Comparison of ENCODE assay signal across 17 cellular contexts in genomic region chr13:40943073-40943472, GRCh38.
DNase-seq lines count a peak whose midpoint lies in the region; ATAC-seq and TF ChIP-seq lines count a peak whose summit lies in the region.
"Had no signal": no experiment of that assay in that cellular context is flagged by ENCODE, and none has a peak within 500 bp of the region (broad histone marks: within the 10 kb centered on the region; RNA-seq: fewer than 3 reads in every experiment).

No MANE protein-coding gene starts in this region.

- H3K9me3 Mint-ChIP-seq in activated naive CD4-positive, alpha-beta T cell treated with anti-CD3 and anti-CD28 coated beads, Interleukin-2, amount 50 U/mL, for 24 hours, result no peaks in the 10 kb centered on the region
- H3K9me3 Mint-ChIP-seq in activated naive CD4-positive, alpha-beta T cell treated with anti-CD3 and anti-CD28 coated beads, Interleukin-2, amount 10 ng/mL, durations not matched to agents 7 days and 5 days, result no peaks in the 10 kb centered on the region

- ATAC-seq in HG03095 (IDR thresholded peaks at IDR 0.05; ENCODE audit: unreplicated experiment), result no peak
- ATAC-seq: HepG2 had no signal

- peaks cover 80% of the 10 kb centered on the region for H3F3A ChIP-seq in SU-DHL-6 (ENCODE audit: insufficient read depth)

- H3K27me3 Mint-ChIP-seq in activated naive CD4-positive, alpha-beta T cell treated with anti-CD3 and anti-CD28 coated beads, Interleukin-2, amount 50 U/mL, for 24 hours, result no peaks in the 10 kb centered on the region
- H3K27me3 Mint-ChIP-seq in activated naive CD4-positive, alpha-beta T cell treated with anti-CD3 and anti-CD28 coated beads, Interleukin-2, amount 10 ng/mL, durations not matched to agents 7 days and 5 days, result no peaks in the 10 kb centered on the region

- H3K4me1 Mint-ChIP-seq in activated naive CD4-positive, alpha-beta T cell treated with anti-CD3 and anti-CD28 coated beads, Interleukin-2, amount 50 U/mL, for 24 hours, result peaks cover 54% of the 10 kb centered on the region
- peaks cover 7% of the 10 kb centered on the region for H3K4me1 Mint-ChIP-seq in activated naive CD4-positive, alpha-beta T cell treated with anti-CD3 and anti-CD28 coated beads, Interleukin-2, amount 10 ng/mL, durations not matched to agents 7 days and 5 days

- H3K4me3 Mint-ChIP-seq in activated naive CD4-positive, alpha-beta T cell treated with anti-CD3 and anti-CD28 coated beads, Interleukin-2, amount 50 U/mL, for 24 hours, result no peak overlapping the region
- no peak overlapping the region for H3K4me3 Mint-ChIP-seq in activated naive CD4-positive, alpha-beta T cell treated with anti-CD3 and anti-CD28 coated beads, Interleukin-2, amount 10 ng/mL, durations not matched to agents 7 days and 5 days

- H3K79me2 ChIP-seq in SU-DHL-6 (ENCODE audit: insufficient read depth, low read length), result peaks cover 100% of the 10 kb centered on the region

- TF ChIP-seq POLR2A in spleen (IDR thresholded peaks at IDR 0.05), result no peak

- H3K4me2 ChIP-seq in SU-DHL-6 (ENCODE audit: low read depth, low read length, poor library complexity, severe bottlenecking), result no peak overlapping the region
- H3K4me2 ChIP-seq: KMS-11, PC-9 had no signal

- peaks cover 23% of the 10 kb centered on the region for H3K36me3 Mint-ChIP-seq in activated naive CD4-positive, alpha-beta T cell treated with anti-CD3 and anti-CD28 coated beads, Interleukin-2, amount 50 U/mL, for 24 hours
- H3K36me3 Mint-ChIP-seq in activated naive CD4-positive, alpha-beta T cell treated with anti-CD3 and anti-CD28 coated beads, Interleukin-2, amount 10 ng/mL, durations not matched to agents 7 days and 5 days, result peaks cover 68% of the 10 kb centered on the region

- no peak for TF ChIP-seq CTCF in SU-DHL-6 (IDR thresholded peaks at IDR 0.05; ENCODE audit: insufficient read depth, low read length, poor library complexity, severe bottlenecking)
- no peak for TF ChIP-seq CTCF in fibroblast of the aortic adventitia (IDR thresholded peaks at IDR 0.05; ENCODE audit: insufficient read depth, low read length)
- TF ChIP-seq CTCF in spleen (IDR thresholded peaks at IDR 0.05 in 8 of 11, conservative IDR thresholded peaks at IDR 0.05 in 3 of 11), result no peak
- TF ChIP-seq CTCF in right atrium auricular region (IDR thresholded peaks at IDR 0.05), result no peak

- H3K27me3 ChIP-seq in SU-DHL-6 (ENCODE audit: low read length) (no peaks in the 10 kb centered on the region), spleen (replicated peaks in 1 of 7) (no peaks in the 10 kb centered on the region), right atrium auricular region (no peaks in the 10 kb centered on the region)
- H3K27me3 ChIP-seq: MG63 had no signal

- H3K9me3 ChIP-seq in SU-DHL-6 (ENCODE audit: insufficient read depth, low read length) (no peaks in the 10 kb centered on the region), spleen (no peaks in the 10 kb centered on the region), right atrium auricular region (no peaks in the 10 kb centered on the region)
- H3K9me3 ChIP-seq: MG63 had no signal

- H3K4me1 ChIP-seq in spleen (peaks cover 2 to 59% (median 9%) of the 10 kb centered on the region in 6 donors), right atrium auricular region (peaks cover 0 to 8% of the 10 kb centered on the region in 2 donors)

- H3K27ac ChIP-seq in SU-DHL-6 (ENCODE audit: low read depth, low read length) (peak overlapping the region; percentile 6; the same call in 1 of the 2 replicates), spleen (peak overlapping the region in 5 of 8 donors; percentile 3 to 40 (median 25)), right atrium auricular region (no peak overlapping the region)
- H3K27ac ChIP-seq: KMS-11, PC-9 had no signal

- DNase-seq in activated naive CD4-positive, alpha-beta T cell treated with anti-CD3 and anti-CD28 coated beads, Interleukin-2, amount 10 ng/mL, durations not matched to agents 7 days and 5 days, result no peak
- DNase-seq in fibroblast of the aortic adventitia (ENCODE audit: low read depth), result peak; percentile 9
- no peak for DNase-seq in spleen
- no peak for DNase-seq in right atrium auricular region (ENCODE audit: low spot score)
- no peak for DNase-seq in DMS79 (lab: John Stamatoyannopoulos, UW)
- DNase-seq: GOT3, MG63, NCI-H1092 treated with DMSO at 0.1 percent for 48 hours, NCI-H1694 treated with DMSO at 0.1 percent for 48 hours, NCI-H345, NCI-H69, PC-9 had no signal

- CTCF ChIA-PET in activated naive CD4-positive, alpha-beta T cell treated with anti-CD3 and anti-CD28 coated beads, Interleukin-2, amount 10 ng/mL, durations not matched to agents 7 days and 5 days (lab: Charles Lee), result no interaction called here

- intact Hi-C loops in spleen (cut with DNase I; ENCODE audit: low total_unique reads), result no loop called here

- no peaks in the 10 kb centered on the region for H3K9me2 ChIP-seq in SU-DHL-6 (replicated peaks; ENCODE audit: insufficient read depth, low read length)

- no peak overlapping the region for H2AFZ ChIP-seq in SU-DHL-6 (ENCODE audit: low read depth, low read length, severe bottlenecking)
- H2AFZ ChIP-seq: PC-9 had no signal

- H3K9ac ChIP-seq in SU-DHL-6 (ENCODE audit: low read length), result no peak overlapping the region
- H3K9ac ChIP-seq: KMS-11 had no signal

- H3K36me3 ChIP-seq in SU-DHL-6 (ENCODE audit: low read length), result peaks cover 95% of the 10 kb centered on the region
- peaks cover 5 to 100% (median 75%) of the 10 kb centered on the region in 6 donors for H3K36me3 ChIP-seq in spleen
- H3K36me3 ChIP-seq in right atrium auricular region, result peaks cover 76% of the 10 kb centered on the region

- H4K20me1 ChIP-seq in SU-DHL-6 (ENCODE audit: low read depth, low read length), result peaks cover 42% of the 10 kb centered on the region

- peak overlapping the region; percentile 62 for H3K27ac Mint-ChIP-seq in activated naive CD4-positive, alpha-beta T cell treated with anti-CD3 and anti-CD28 coated beads, Interleukin-2, amount 50 U/mL, for 24 hours
- H3K27ac Mint-ChIP-seq in activated naive CD4-positive, alpha-beta T cell treated with anti-CD3 and anti-CD28 coated beads, Interleukin-2, amount 10 ng/mL, durations not matched to agents 7 days and 5 days, result no peak overlapping the region

- H3K4me3 ChIP-seq in SU-DHL-6 (ENCODE audit: insufficient read depth, low read length, poor library complexity, severe bottlenecking) (no peak overlapping the region), fibroblast of the aortic adventitia (ENCODE audit: low read depth, low read length) (no peak overlapping the region), spleen (no peak overlapping the region), right atrium auricular region (no peak overlapping the region)
- H3K4me3 ChIP-seq: MG63, PC-9 had no signal

Comparison
In these comparisons a context has a peak if more than half of its experiments do, and no peak if none do; other contexts are left out.
1. H3K27ac ChIP-seq: peak in SU-DHL-6 (single experiment) and spleen (5 of 8); none in right atrium auricular region (0 of 2).